ENCODE assay signal across 19 cellular contexts in genomic region chr11:40162901-40163300, GRCh38.
"Had no signal": no experiment of that assay in that cellular context is flagged by ENCODE, and none has a peak within 500 bp of the region (broad histone marks: within the 10 kb centered on the region; RNA-seq: fewer than 3 reads in every experiment).

No MANE protein-coding gene starts in this region.

- H3K27me3 ChIP-seq: hepatocyte, neutrophil, right atrium auricular region had no signal

- H3K27ac Mint-ChIP-seq: naive B cell, nephron progenitor cell had no signal

- H3K27ac ChIP-seq: coronary artery, hepatocyte, left ventricle myocardium inferior, lower lobe of right lung, neutrophil, right atrium auricular region had no signal

- H3K9me3 ChIP-seq: lower lobe of right lung, neutrophil had no signal

- H3K4me3 ChIP-seq: coronary artery, hepatocyte, left ventricle myocardium inferior, lower lobe of right lung, right atrium auricular region had no signal

- H3K4me3 Mint-ChIP-seq: naive B cell, nephron progenitor cell had no signal

- H3K27me3 Mint-ChIP-seq: naive B cell had no signal

- H3K4me1 Mint-ChIP-seq: naive B cell had no signal

- H3K36me3 ChIP-seq: left ventricle myocardium inferior, lower lobe of right lung, neutrophil, right atrium auricular region had no signal

- H3K4me1 ChIP-seq: left ventricle myocardium inferior, lower lobe of right lung, right atrium auricular region had no signal

- DNase-seq: effector CD4-positive, alpha-beta T cell; foreskin melanocyte; head of caudate nucleus; kidney; left cardiac atrium; left ventricle myocardium inferior; lower lobe of right lung; mesenchymal stem cell; naive B cell; nephron progenitor cell; posterior cingulate gyrus; small intestine; stimulated activated CD4-positive, alpha-beta T cell treated with anti-CD3 and anti-CD28 coated beads, Interleukin-12 subunit alpha, Interleukin-12 subunit beta, amount 100 ng/mL, for 4 hours; stimulated activated naive CD4-positive, alpha-beta T cell treated with Interleukin-2 at 50 U/mL for 16 hours; trophoblast cell had no signal

- H3K36me3 Mint-ChIP-seq: naive B cell had no signal
